In genomic region chr3:138065939-138066338, GRCh38 we compare ENCODE assay signal across 19 cellular contexts. TPM values are rescaled to one million over a fixed set of nuclear protein-coding genes. Genes with fewer than 3 reads are reported as not detected.
DNase-seq lines count a peak whose midpoint lies in the region; ATAC-seq and TF ChIP-seq lines count a peak whose summit lies in the region.
"Had no signal": no experiment of that assay in that cellular context is flagged by ENCODE, and none has a peak within 500 bp of the region (broad histone marks: within the 10 kb centered on the region; RNA-seq: fewer than 3 reads in every experiment).

No MANE protein-coding gene starts in this region.

- H3K27me3 ChIP-seq in CD8-positive, alpha-beta T cell (ENCODE audit: insufficient read depth, low read length) = no peaks in the 10 kb centered on the region
- H3K27me3 ChIP-seq: body of pancreas, hepatocyte had no signal

- peaks cover 19% of the 10 kb centered on the region for H3K27me3 Mint-ChIP-seq in activated CD4-positive, alpha-beta memory T cell treated with anti-CD3 and anti-CD28 coated beads for 36 hours
- H3K27me3 Mint-ChIP-seq in CD8-positive, alpha-beta T cell (ENCODE audit: low read depth) = peaks cover 9% of the 10 kb centered on the region

- H3K9me3 Mint-ChIP-seq in activated CD4-positive, alpha-beta memory T cell treated with anti-CD3 and anti-CD28 coated beads for 36 hours = no peaks in the 10 kb centered on the region
- H3K9me3 Mint-ChIP-seq in CD8-positive, alpha-beta T cell = no peaks in the 10 kb centered on the region

- H3K36me3 Mint-ChIP-seq in activated CD4-positive, alpha-beta memory T cell treated with anti-CD3 and anti-CD28 coated beads for 36 hours = no peaks in the 10 kb centered on the region
- no peaks in the 10 kb centered on the region for H3K36me3 Mint-ChIP-seq in CD8-positive, alpha-beta T cell

- H3K36me3 ChIP-seq in CD8-positive, alpha-beta T cell (ENCODE audit: insufficient read depth, low read length) = no peaks in the 10 kb centered on the region
- H3K36me3 ChIP-seq: prostate gland had no signal

- H3K4me3 ChIP-seq in CD8-positive, alpha-beta T cell (ENCODE audit: low read depth, low read length) = no peak overlapping the region
- H3K4me3 ChIP-seq: body of pancreas, hepatocyte, prostate gland had no signal

- H3K4me1 ChIP-seq in CD8-positive, alpha-beta T cell (ENCODE audit: insufficient read depth, low read length) = no peaks in the 10 kb centered on the region
- H3K4me1 ChIP-seq: body of pancreas, prostate gland had no signal

- H3K4me3 Mint-ChIP-seq in activated CD4-positive, alpha-beta memory T cell treated with anti-CD3 and anti-CD28 coated beads for 36 hours = no peak overlapping the region
- no peak overlapping the region for H3K4me3 Mint-ChIP-seq in CD8-positive, alpha-beta T cell

- no peak for TF ChIP-seq CTCF in CD8-positive, alpha-beta T cell (IDR thresholded peaks at IDR 0.05)

- CTCF ChIA-PET in activated CD4-positive, alpha-beta memory T cell treated with anti-CD3 and anti-CD28 coated beads for 36 hours (lab: Charles Lee) = interaction anchor here (0.7 to 3.8 kb wide), 4 partner anchors 17 to 254 kb away, joined by 3 to 73 read pairs (median 7); partner anchors contain the start of gene DZIP1L
- CTCF ChIA-PET in CD8-positive, alpha-beta T cell (lab: Charles Lee) = interaction anchor here (1.0 to 3.2 kb wide), 2 partner anchors 53 to 857 kb away, joined by 3 to 14 read pairs; no protein-coding TSS in a partner anchor

- H3K27ac Mint-ChIP-seq in activated CD4-positive, alpha-beta memory T cell treated with anti-CD3 and anti-CD28 coated beads for 36 hours = peak overlapping the region; percentile 58
- H3K27ac Mint-ChIP-seq in CD8-positive, alpha-beta T cell = no peak overlapping the region

- POLR2A ChIA-PET in activated CD4-positive, alpha-beta memory T cell treated with anti-CD3 and anti-CD28 coated beads for 36 hours (lab: Charles Lee) = interaction anchor here (2.3 kb wide), 1 partner anchor 17 kb away, joined by 11 read pairs; no protein-coding TSS in a partner anchor
- POLR2A ChIA-PET in CD8-positive, alpha-beta T cell (lab: Charles Lee) = no interaction called here

- DNase-seq in activated CD4-positive, alpha-beta memory T cell treated with anti-CD3 and anti-CD28 coated beads for 36 hours = peak; percentile 22
- no peak for DNase-seq in SW 1271 (lab: John Stamatoyannopoulos, UW)
- no peak for DNase-seq in CD8-positive, alpha-beta T cell
- DNase-seq in AG20443 (ENCODE audit: low spot score) = no peak
- DNase-seq in medulla oblongata (ENCODE audit: extremely low spot score) = no peak
- DNase-seq: activated CD4-positive, CD25-positive, alpha-beta regulatory T cell treated with anti-CD3 and anti-CD28 coated beads, Interleukin-2, amount 50 U/mL, for 72 hours; body of pancreas; left colon; MM.1S; stimulated activated CD4-positive, alpha-beta T cell treated with anti-CD3 and anti-CD28 coated beads, Interleukin-12 subunit alpha, Interleukin-12 subunit beta, amount 100 ng/mL, for 4 hours; substantia nigra had no signal

- no peaks in the 10 kb centered on the region for H3K9me3 ChIP-seq in CD8-positive, alpha-beta T cell (ENCODE audit: low read length)
- H3K9me3 ChIP-seq: body of pancreas, prostate gland had no signal

- H3K4me1 Mint-ChIP-seq in activated CD4-positive, alpha-beta memory T cell treated with anti-CD3 and anti-CD28 coated beads for 36 hours (ENCODE audit: low read depth) = peaks cover 14% of the 10 kb centered on the region
- no peaks in the 10 kb centered on the region for H3K4me1 Mint-ChIP-seq in CD8-positive, alpha-beta T cell (ENCODE audit: low read depth)

- no peak overlapping the region for H3K27ac ChIP-seq in CD8-positive, alpha-beta T cell (ENCODE audit: low read depth, low read length)
- H3K27ac ChIP-seq: body of pancreas, hepatocyte, prostate gland, RWPE1 had no signal

- intact Hi-C loops in activated CD4-positive, alpha-beta memory T cell treated with anti-CD3 and anti-CD28 coated beads for 36 hours (cut with micrococcal nuclease) = loop anchor here (1.0 to 5.0 kb wide), 5 partner anchors 13 to 526 kb away; partner anchors contain the start of genes CEP70, DBR1 and NME9
- intact Hi-C loops in CD8-positive, alpha-beta T cell (cut with DNase I, micrococcal nuclease) = loop anchor here in 1 of 2 experiments (10.0 kb wide), 2 partner anchors 359 to 639 kb away; no protein-coding TSS in a partner anchor

- ATAC-seq in GM18502 (IDR thresholded peaks at IDR 0.05; ENCODE audit: poor library complexity, unreplicated experiment) (peak; percentile 5), GM19467 (IDR thresholded peaks at IDR 0.05; ENCODE audit: unreplicated experiment) (peak; percentile 12), HG03066 (IDR thresholded peaks at IDR 0.05; ENCODE audit: low read depth, unreplicated experiment) (peak; percentile 4)
- no peak for ATAC-seq in CD8-positive, alpha-beta T cell
- ATAC-seq: body of pancreas, left colon had no signal

RNA-seq across cellular contexts. Expression of gene DZIP1L, which starts 49.5 kb away (rescaled TPM):
- total RNA-seq in activated CD4-positive, alpha-beta memory T cell treated with anti-CD3 and anti-CD28 coated beads for 36 hours = not detected
- not detected for total RNA-seq in CD8-positive, alpha-beta T cell

RNA-seq across cellular contexts. Expression of gene CLDN18, which starts 56.0 kb away (rescaled TPM):
- total RNA-seq in activated CD4-positive, alpha-beta memory T cell treated with anti-CD3 and anti-CD28 coated beads for 36 hours = not detected
- not detected for total RNA-seq in CD8-positive, alpha-beta T cell
- total RNA-seq: dermis microvascular lymphatic vessel endothelial cell; left colon; T-helper 1 cell treated with Interleukin-12 subunit alpha and Interleukin-12 subunit beta and Interleukin-4 antibody, amounts not matched to agents 30 ng/mL and 1 ng/mL, for 36 hours had no signal
